ENCODE assay signal across 1 cellular context in genomic region chr1:200336111-200336845, GRCh38.
TF ChIP-seq lines count a peak whose summit lies in the region.

No MANE protein-coding gene starts in this region.

TF ChIP-seq in GM23338, 12 proteins besides CTCF, POLR2A, EP300 and RAD21 (continued from another document):
- TF ChIP-seq, protein P1, sequence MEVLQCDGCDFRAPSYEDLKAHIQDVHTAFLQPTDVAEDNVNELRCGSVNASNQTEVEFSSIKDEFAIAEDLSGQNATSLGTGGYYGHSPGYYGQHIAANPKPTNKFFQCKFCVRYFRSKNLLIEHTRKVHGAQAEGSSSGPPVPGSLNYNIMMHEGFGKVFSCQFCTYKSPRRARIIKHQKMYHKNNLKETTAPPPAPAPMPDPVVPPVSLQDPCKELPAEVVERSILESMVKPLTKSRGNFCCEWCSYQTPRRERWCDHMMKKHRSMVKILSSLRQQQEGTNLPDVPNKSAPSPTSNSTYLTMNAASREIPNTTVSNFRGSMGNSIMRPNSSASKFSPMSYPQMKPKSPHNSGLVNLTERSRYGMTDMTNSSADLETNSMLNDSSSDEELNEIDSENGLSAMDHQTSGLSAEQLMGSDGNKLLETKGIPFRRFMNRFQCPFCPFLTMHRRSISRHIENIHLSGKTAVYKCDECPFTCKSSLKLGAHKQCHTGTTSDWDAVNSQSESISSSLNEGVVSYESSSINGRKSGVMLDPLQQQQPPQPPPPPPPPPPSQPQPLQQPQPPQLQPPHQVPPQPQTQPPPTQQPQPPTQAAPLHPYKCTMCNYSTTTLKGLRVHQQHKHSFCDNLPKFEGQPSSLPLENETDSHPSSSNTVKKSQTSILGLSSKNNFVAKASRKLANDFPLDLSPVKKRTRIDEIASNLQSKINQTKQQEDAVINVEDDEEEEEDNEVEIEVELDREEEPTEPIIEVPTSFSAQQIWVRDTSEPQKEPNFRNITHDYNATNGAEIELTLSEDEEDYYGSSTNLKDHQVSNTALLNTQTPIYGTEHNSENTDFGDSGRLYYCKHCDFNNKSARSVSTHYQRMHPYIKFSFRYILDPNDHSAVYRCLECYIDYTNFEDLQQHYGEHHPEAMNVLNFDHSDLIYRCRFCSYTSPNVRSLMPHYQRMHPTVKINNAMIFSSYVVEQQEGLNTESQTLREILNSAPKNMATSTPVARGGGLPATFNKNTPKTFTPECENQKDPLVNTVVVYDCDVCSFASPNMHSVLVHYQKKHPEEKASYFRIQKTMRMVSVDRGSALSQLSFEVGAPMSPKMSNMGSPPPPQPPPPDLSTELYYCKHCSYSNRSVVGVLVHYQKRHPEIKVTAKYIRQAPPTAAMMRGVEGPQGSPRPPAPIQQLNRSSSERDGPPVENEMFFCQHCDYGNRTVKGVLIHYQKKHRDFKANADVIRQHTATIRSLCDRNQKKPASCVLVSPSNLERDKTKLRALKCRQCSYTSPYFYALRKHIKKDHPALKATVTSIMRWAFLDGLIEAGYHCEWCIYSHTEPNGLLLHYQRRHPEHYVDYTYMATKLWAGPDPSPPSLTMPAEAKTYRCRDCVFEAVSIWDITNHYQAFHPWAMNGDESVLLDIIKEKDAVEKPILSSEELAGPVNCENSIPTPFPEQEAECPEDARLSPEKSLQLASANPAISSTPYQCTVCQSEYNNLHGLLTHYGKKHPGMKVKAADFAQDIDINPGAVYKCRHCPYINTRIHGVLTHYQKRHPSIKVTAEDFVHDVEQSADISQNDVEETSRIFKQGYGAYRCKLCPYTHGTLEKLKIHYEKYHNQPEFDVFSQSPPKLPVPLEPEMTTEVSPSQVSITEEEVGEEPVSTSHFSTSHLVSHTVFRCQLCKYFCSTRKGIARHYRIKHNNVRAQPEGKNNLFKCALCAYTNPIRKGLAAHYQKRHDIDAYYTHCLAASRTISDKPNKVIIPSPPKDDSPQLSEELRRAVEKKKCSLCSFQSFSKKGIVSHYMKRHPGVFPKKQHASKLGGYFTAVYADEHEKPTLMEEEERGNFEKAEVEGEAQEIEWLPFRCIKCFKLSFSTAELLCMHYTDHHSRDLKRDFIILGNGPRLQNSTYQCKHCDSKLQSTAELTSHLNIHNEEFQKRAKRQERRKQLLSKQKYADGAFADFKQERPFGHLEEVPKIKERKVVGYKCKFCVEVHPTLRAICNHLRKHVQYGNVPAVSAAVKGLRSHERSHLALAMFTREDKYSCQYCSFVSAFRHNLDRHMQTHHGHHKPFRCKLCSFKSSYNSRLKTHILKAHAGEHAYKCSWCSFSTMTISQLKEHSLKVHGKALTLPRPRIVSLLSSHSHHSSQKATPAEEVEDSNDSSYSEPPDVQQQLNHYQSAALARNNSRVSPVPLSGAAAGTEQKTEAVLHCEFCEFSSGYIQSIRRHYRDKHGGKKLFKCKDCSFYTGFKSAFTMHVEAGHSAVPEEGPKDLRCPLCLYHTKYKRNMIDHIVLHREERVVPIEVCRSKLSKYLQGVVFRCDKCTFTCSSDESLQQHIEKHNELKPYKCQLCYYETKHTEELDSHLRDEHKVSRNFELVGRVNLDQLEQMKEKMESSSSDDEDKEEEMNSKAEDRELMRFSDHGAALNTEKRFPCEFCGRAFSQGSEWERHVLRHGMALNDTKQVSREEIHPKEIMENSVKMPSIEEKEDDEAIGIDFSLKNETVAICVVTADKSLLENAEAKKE (CRISPR knock-in tag; IDR thresholded peaks at IDR 0.05) = no peak
- no peak for TF ChIP-seq ZNF331 (CRISPR knock-in tag; IDR thresholded peaks at IDR 0.05; ENCODE audit: low read depth)
- TF ChIP-seq CREB1 (CRISPR knock-in tag; IDR thresholded peaks at IDR 0.05; ENCODE audit: low read depth) = no peak
- no peak for TF ChIP-seq EZH2 (IDR thresholded peaks at IDR 0.05; ENCODE audit: low read depth, unreplicated experiment)
- TF ChIP-seq, protein P2, sequence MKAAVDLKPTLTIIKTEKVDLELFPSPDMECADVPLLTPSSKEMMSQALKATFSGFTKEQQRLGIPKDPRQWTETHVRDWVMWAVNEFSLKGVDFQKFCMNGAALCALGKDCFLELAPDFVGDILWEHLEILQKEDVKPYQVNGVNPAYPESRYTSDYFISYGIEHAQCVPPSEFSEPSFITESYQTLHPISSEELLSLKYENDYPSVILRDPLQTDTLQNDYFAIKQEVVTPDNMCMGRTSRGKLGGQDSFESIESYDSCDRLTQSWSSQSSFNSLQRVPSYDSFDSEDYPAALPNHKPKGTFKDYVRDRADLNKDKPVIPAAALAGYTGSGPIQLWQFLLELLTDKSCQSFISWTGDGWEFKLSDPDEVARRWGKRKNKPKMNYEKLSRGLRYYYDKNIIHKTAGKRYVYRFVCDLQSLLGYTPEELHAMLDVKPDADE (IDR thresholded peaks at IDR 0.05) = no peak
- no peak for TF ChIP-seq ZNF114 (CRISPR knock-in tag; IDR thresholded peaks at IDR 0.05)
- no peak for TF ChIP-seq NANOG (IDR thresholded peaks at IDR 0.05; ENCODE audit: borderline replicate concordance)
- no peak for TF ChIP-seq POLR2AphosphoS5 (IDR thresholded peaks at IDR 0.05; ENCODE audit: low read depth)
- no peak for TF ChIP-seq EZH2phosphoT487 (IDR thresholded peaks at IDR 0.05; ENCODE audit: unreplicated experiment)
TF ChIP-seq in GM23338: peak in this region for 0.
